20 cellular contexts compared by ENCODE assay signal in genomic region chr3:42814246-42814645, GRCh38. TPM values are rescaled to one million over a fixed set of nuclear protein-coding genes. Genes with fewer than 3 reads are reported as not detected.
"Had no signal": no experiment of that assay in that cellular context is flagged by ENCODE, and none has a peak within 500 bp of the region (broad histone marks: within the 10 kb centered on the region; RNA-seq: fewer than 3 reads in every experiment).

No MANE protein-coding gene starts in this region.

- FAIRE-seq: endothelial cell of umbilical vein had no signal

- ATAC-seq: naive thymus-derived CD8-positive, alpha-beta T cell; stimulated activated memory B cell treated with anti-CD40 and anti-IgM and Interleukin-4, amounts not matched to agents 10 μg/mL and 1 μg/mL and 100 μg/mL, for 72 hours; upper lobe of right lung had no signal

- H3K9me3 ChIP-seq: neutrophil, psoas muscle, right lobe of liver, spleen, tibial artery, upper lobe of right lung, vagina had no signal

- H3K4me3 ChIP-seq: coronary artery, psoas muscle, right lobe of liver, spleen, tibial artery, upper lobe of right lung, vagina had no signal

- H3K27me3 ChIP-seq: neutrophil, right lobe of liver, spleen, tibial artery, upper lobe of right lung, vagina had no signal

- H3K36me3 ChIP-seq: neutrophil, right lobe of liver, spleen, tibial artery, upper lobe of right lung, vagina had no signal

- H3K27ac ChIP-seq: coronary artery, neutrophil, psoas muscle, right lobe of liver, spleen, tibial artery, upper lobe of right lung, vagina had no signal

- DNase-seq: effector CD4-positive, alpha-beta T cell; endodermal cell; left colon; naive thymus-derived CD8-positive, alpha-beta T cell; psoas muscle; retina; right lobe of liver; spleen; stimulated activated CD4-positive, alpha-beta T cell treated with anti-CD3 and anti-CD28 coated beads, Interleukin-15, amount 100 ng/mL, for 24 hours; stimulated activated CD4-positive, alpha-beta T cell treated with anti-CD3 and anti-CD28 coated beads, Interleukin-1b, Interleukin-23, amount 100 ng/mL, for 48 hours; stimulated activated CD4-positive, alpha-beta T cell treated with anti-CD3 and anti-CD28 coated beads, Interleukin-4, amount 100 ng/mL, for 24 hours; tibial artery; upper lobe of right lung had no signal

- H3K4me1 ChIP-seq: psoas muscle, upper lobe of right lung had no signal

RNA-seq across cellular contexts. Expression of gene ACKR2, which starts 5.0 kb away (rescaled TPM):
- total RNA-seq: endothelial cell of umbilical vein, osteoblast had no signal
- polyA plus RNA-seq: neural cell had no signal

RNA-seq across cellular contexts. Expression of gene CCDC13, which starts 41.2 kb away (rescaled TPM):
- polyA plus RNA-seq: naive thymus-derived CD8-positive, alpha-beta T cell had no signal
